Comparison of ENCODE assay signal across 8 cellular contexts in genomic region chr3:123584284-123584987, GRCh38. TPM values are rescaled to one million over a fixed set of nuclear protein-coding genes. Genes with fewer than 3 reads are reported as not detected.
A peak's percentile ranks its signal among the peaks of the same experiment; 100 is the strongest.
DNase-seq lines count a peak whose midpoint lies in the region; ATAC-seq and TF ChIP-seq lines count a peak whose summit lies in the region.

No MANE protein-coding gene starts in this region.

- H3K4me1 Mint-ChIP-seq in CD4-positive, alpha-beta memory T cell: peaks cover 19 to 28% (median 22%) of the 10 kb centered on the region in 4 donors
- H3K4me1 Mint-ChIP-seq in effector memory CD8-positive, alpha-beta T cell (ENCODE audit: low read depth in 2 of 2): peaks cover 3 to 25% of the 10 kb centered on the region in 2 donors
- peaks cover 12% of the 10 kb centered on the region for H3K4me1 Mint-ChIP-seq in type B pancreatic cell (ENCODE audit: unreplicated experiment)

- peak overlapping the region; percentile 80 to 99 for H3K4me3 ChIP-seq in CD4-positive, alpha-beta memory T cell (ENCODE audit: low read length in 2 of 2)
- H3K4me3 ChIP-seq in SJSA1: peak overlapping the region; percentile 65

- no peaks in the 10 kb centered on the region for H3K27me3 Mint-ChIP-seq in CD4-positive, alpha-beta memory T cell
- H3K27me3 Mint-ChIP-seq in effector memory CD8-positive, alpha-beta T cell: no peaks in the 10 kb centered on the region
- H3K27me3 Mint-ChIP-seq in type B pancreatic cell: no peaks in the 10 kb centered on the region

- H3K4me3 Mint-ChIP-seq in CD4-positive, alpha-beta memory T cell: peak overlapping the region in 5 of 8 donors; percentile 88 to 93 (median 92)
- H3K4me3 Mint-ChIP-seq in effector memory CD8-positive, alpha-beta T cell: no peak overlapping the region
- H3K4me3 Mint-ChIP-seq in type B pancreatic cell: peak overlapping the region; percentile 92

- peak; percentile 43 for TF ChIP-seq CTCF in type B pancreatic cell (conservative IDR thresholded peaks at IDR 0.05)

- peaks cover 6% of the 10 kb centered on the region for H3K36me3 ChIP-seq in CD4-positive, alpha-beta memory T cell (ENCODE audit: insufficient read depth, low read length)
- peaks cover 19% of the 10 kb centered on the region for H3K36me3 ChIP-seq in SJSA1

- no peaks in the 10 kb centered on the region for H3K27me3 ChIP-seq in CD4-positive, alpha-beta memory T cell (ENCODE audit: insufficient read depth, low read length)
- H3K27me3 ChIP-seq in SJSA1 (replicated peaks): no peaks in the 10 kb centered on the region

- POLR2A ChIA-PET in CD4-positive, alpha-beta memory T cell (lab: Charles Lee; ENCODE audit: partially characterized antibody): interaction anchor here (0.6 to 1.9 kb wide), 5 partner anchors 11 to 1924 kb away, joined by 4 to 7 read pairs (median 4); partner anchors contain the start of genes HCLS1, SEC22A and ZNF148

- H3K27ac ChIP-seq in CD4-positive, alpha-beta memory T cell (ENCODE audit: low read depth, low read length): peak overlapping the region; percentile 78
- no peak overlapping the region for H3K27ac ChIP-seq in SJSA1

- peak; percentile 32 for ATAC-seq in GM18907 (IDR thresholded peaks at IDR 0.05; ENCODE audit: unreplicated experiment)
- ATAC-seq in HG03097 (IDR thresholded peaks at IDR 0.05; ENCODE audit: low FRiP score, unreplicated experiment): peak; percentile 31
- peak; percentile 22 for ATAC-seq in effector memory CD8-positive, alpha-beta T cell (replicated peaks)

- intact Hi-C loops in CD4-positive, alpha-beta memory T cell (cut with micrococcal nuclease): loop anchor here (2.0 to 10.0 kb wide), 2 partner anchors 376 to 1170 kb away; partner anchors contain the start of genes CCDC14 and WDR5B

- DNase-seq in CD4-positive, alpha-beta memory T cell: peak in 2 of 5 donors; percentile 4 to 5
- DNase-seq in SJSA1 (ENCODE audit: low read depth in 1 of 2, low spot score in 2 of 2) (no peak), midbrain (lab: John Stamatoyannopoulos, UW) (peak; percentile 61), type B pancreatic cell (ENCODE audit: extremely low spot score, unreplicated experiment) (no peak)
- peak in 2 of 3 experiments; percentile 9 to 24 for DNase-seq in effector memory CD8-positive, alpha-beta T cell
- no peak for DNase-seq in activated effector memory CD4-positive, alpha-beta T cell treated with anti-CD3 and anti-CD28 coated beads, Interleukin-2, amount 50 U/mL, for 16 hours

- CTCF ChIA-PET in CD4-positive, alpha-beta memory T cell (lab: Charles Lee; ENCODE audit: partially characterized antibody): interaction anchor here (1.0 to 1.3 kb wide), 3 partner anchors 18 to 26 kb away, joined by 3 read pairs; no protein-coding TSS in a partner anchor

- peaks cover 38% of the 10 kb centered on the region for H3K4me1 ChIP-seq in CD4-positive, alpha-beta memory T cell (ENCODE audit: insufficient read depth, low read length)
- H3K4me1 ChIP-seq in SJSA1 (replicated peaks): peaks cover 26% of the 10 kb centered on the region

- peak overlapping the region in 6 of 7 donors; percentile 76 to 94 (median 87) for H3K27ac Mint-ChIP-seq in CD4-positive, alpha-beta memory T cell
- peak overlapping the region in 1 of 2 donors; percentile 38 for H3K27ac Mint-ChIP-seq in effector memory CD8-positive, alpha-beta T cell
- peak overlapping the region; percentile 78 for H3K27ac Mint-ChIP-seq in type B pancreatic cell

- peaks cover 0 to 2% (median 0%) of the 10 kb centered on the region in 8 donors for H3K9me3 Mint-ChIP-seq in CD4-positive, alpha-beta memory T cell
- no peaks in the 10 kb centered on the region for H3K9me3 Mint-ChIP-seq in effector memory CD8-positive, alpha-beta T cell
- H3K9me3 Mint-ChIP-seq in type B pancreatic cell: no peaks in the 10 kb centered on the region

- peaks cover 18 to 23% of the 10 kb centered on the region in 2 donors for H3K36me3 Mint-ChIP-seq in CD4-positive, alpha-beta memory T cell
- H3K36me3 Mint-ChIP-seq in effector memory CD8-positive, alpha-beta T cell (ENCODE audit: insufficient read depth): peaks cover 18% of the 10 kb centered on the region
- peaks cover 18% of the 10 kb centered on the region for H3K36me3 Mint-ChIP-seq in type B pancreatic cell

- no peaks in the 10 kb centered on the region for H3K9me3 ChIP-seq in CD4-positive, alpha-beta memory T cell (ENCODE audit: control insufficient read depth in 1 of 2, low read length in 2 of 2)
- H3K9me3 ChIP-seq in SJSA1 (replicated peaks): no peaks in the 10 kb centered on the region

RNA-seq across cellular contexts. Expression of gene HACD2, which starts 0.4 kb away (rescaled TPM):
- 10 to 100 TPM; 26.0 to 29.5 TPM for total RNA-seq in CD4-positive, alpha-beta memory T cell
- 10 to 100 TPM; 27.0 to 38.0 TPM for polyA plus RNA-seq in CD4-positive, alpha-beta memory T cell
- 28.0 and 38.9 TPM in 2 replicates for total RNA-seq in SJSA1 (2014; rRNA removed; shearing (Covaris generic))
- 30.4 and 31.9 TPM in 2 replicates for total RNA-seq in type B pancreatic cell (ENCODE audit: low replicate concordance)

Comparison
In these comparisons a context has a peak if more than half of its experiments do, and no peak if none do; other contexts are left out.
1. DNase-seq: peak in effector memory CD8-positive, alpha-beta T cell (2 of 3) and midbrain (single experiment); none in SJSA1 (0 of 2), type B pancreatic cell (single experiment) and activated effector memory CD4-positive, alpha-beta T cell treated with anti-CD3 and anti-CD28 coated beads, Interleukin-2, amount 50 U/mL, for 16 hours (single experiment).
2. H3K4me3 Mint-ChIP-seq: peak in CD4-positive, alpha-beta memory T cell (5 of 8) and type B pancreatic cell (single experiment); none in effector memory CD8-positive, alpha-beta T cell (0 of 2).
3. Peak in every context shown above with its lines, with median percentiles within 50 percentile points of each other: ATAC-seq.